Comparison of ENCODE assay signal across 8 cellular contexts in genomic region chrX:129932137-129932791, GRCh38. TPM values are rescaled to one million over a fixed set of nuclear protein-coding genes. Genes with fewer than 3 reads are reported as not detected.
DNase-seq lines count a peak whose midpoint lies in the region; ATAC-seq and TF ChIP-seq lines count a peak whose summit lies in the region.

No MANE protein-coding gene starts in this region.

- TF ChIP-seq RAD21 in liver (IDR thresholded peaks at IDR 0.05) = no peak

- 2% methylated on average over 84 of the region's 84 CpGs for WGBS in liver

- TF ChIP-seq CTCF in GM13976 (IDR thresholded peaks at IDR 0.05; ENCODE audit: borderline replicate concordance, control extremely low read depth, extremely low read depth, insufficient read depth, missing control alignments) (no peak), liver (IDR thresholded peaks at IDR 0.05; ENCODE audit: low read depth, low read length, missing input control) (no peak)

- peaks cover 0 to 5% (median 1%) of the 10 kb centered on the region in 4 donors for H3K4me1 ChIP-seq in liver (ENCODE audit: control insufficient read depth in 4 of 4, insufficient read depth in 4 of 4, low read length in 3 of 4)

- in situ Hi-C loops in GM13976 (cut with MboI; ENCODE audit: low sequenced_read_pairs, unreplicated experiment) = no loop called here

- H3K36me3 ChIP-seq in liver (ENCODE audit: control insufficient read depth in 4 of 4, insufficient read depth in 3 of 4, low read depth in 1 of 4, low read length in 3 of 4) = peaks cover 0 to 4% (median 0%) of the 10 kb centered on the region in 4 donors

- H3K9me3 ChIP-seq in liver (ENCODE audit: control insufficient read depth in 4 of 4, low read length in 3 of 4) = no peaks in the 10 kb centered on the region

- H3K4me1 Mint-ChIP-seq in dendritic cell treated with granulocyte-macrophage colony-stimulating factor and Interleukin-4, amounts not matched to agents 40 ng/mL and 50 ng/mL, for 4 days (ENCODE audit: low read depth) = peaks cover 10% of the 10 kb centered on the region

- DNase-seq in GM13976 (ENCODE audit: low spot score) = peak; percentile 89
- DNase-seq in NCI-H510A (lab: John Stamatoyannopoulos, UW) = peak; percentile 89
- peak; percentile 23 to 46 for DNase-seq in activated CD4-positive, alpha-beta T cell treated with anti-CD3 and anti-CD28 coated beads, Interleukin-2, amount 50 U/mL, for 24 hours (ENCODE audit: low read depth in 1 of 2, low spot score in 1 of 2)
- peak; percentile 54 to 59 for DNase-seq in stimulated activated CD4-positive, alpha-beta T cell treated with anti-CD3 and anti-CD28 coated beads, Interleukin-2, amount 100 ng/mL, for 48 hours
- no peak for DNase-seq in KG1 (lab: John Stamatoyannopoulos, UW)

- intact Hi-C loops in dendritic cell treated with granulocyte-macrophage colony-stimulating factor and Interleukin-4, amounts not matched to agents 40 ng/mL and 50 ng/mL, for 4 days (cut with micrococcal nuclease) = loop anchor here (1.0 to 2.0 kb wide), 2 partner anchors 51 to 92 kb away; partner anchors contain the start of gene BCORL1

- H3K27ac Mint-ChIP-seq in dendritic cell treated with granulocyte-macrophage colony-stimulating factor and Interleukin-4, amounts not matched to agents 40 ng/mL and 50 ng/mL, for 4 days = peak overlapping the region; percentile 91

- H3K4me3 ChIP-seq in liver (ENCODE audit: low read depth in 1 of 3, low read length in 3 of 3) = peak overlapping the region in 2 of 3 donors; percentile 49 to 64

- peaks cover 27% of the 10 kb centered on the region for H3K27me3 Mint-ChIP-seq in dendritic cell treated with granulocyte-macrophage colony-stimulating factor and Interleukin-4, amounts not matched to agents 40 ng/mL and 50 ng/mL, for 4 days

- peaks cover 21% of the 10 kb centered on the region for H3K36me3 Mint-ChIP-seq in dendritic cell treated with granulocyte-macrophage colony-stimulating factor and Interleukin-4, amounts not matched to agents 40 ng/mL and 50 ng/mL, for 4 days (ENCODE audit: low read depth)

- peak overlapping the region; percentile 66 to 82 for H3K27ac ChIP-seq in liver (ENCODE audit: low read depth in 1 of 2, low read length in 2 of 2)

- H3K9ac ChIP-seq in liver (ENCODE audit: low read depth in 1 of 2, low read length in 2 of 2) = no peak overlapping the region

- ATAC-seq in HG02981 (IDR thresholded peaks at IDR 0.05; ENCODE audit: unreplicated experiment) = peak; percentile 64

- no peaks in the 10 kb centered on the region for H3K9me3 Mint-ChIP-seq in dendritic cell treated with granulocyte-macrophage colony-stimulating factor and Interleukin-4, amounts not matched to agents 40 ng/mL and 50 ng/mL, for 4 days

- no peaks in the 10 kb centered on the region for H3K27me3 ChIP-seq in liver (ENCODE audit: control insufficient read depth in 4 of 4, insufficient read depth in 4 of 4, low read length in 3 of 4)

- H3K4me3 Mint-ChIP-seq in dendritic cell treated with granulocyte-macrophage colony-stimulating factor and Interleukin-4, amounts not matched to agents 40 ng/mL and 50 ng/mL, for 4 days = peak overlapping the region; percentile 91

TF ChIP-seq in liver, 16 proteins besides CTCF, POLR2A, EP300 and RAD21:
- TF ChIP-seq YY1 (IDR thresholded peaks at IDR 0.05) (no peak), SP1 (IDR thresholded peaks at IDR 0.05) (no peak), ZBTB33 (IDR thresholded peaks at IDR 0.05) (no peak), FOXA2 (IDR thresholded peaks at IDR 0.05) (no peak), HNF4A (conservative IDR thresholded peaks at IDR 0.05) (no peak), JUND (IDR thresholded peaks at IDR 0.05) (no peak), RXRA (IDR thresholded peaks at IDR 0.05) (no peak), TAF1 (conservative IDR thresholded peaks at IDR 0.05) (no peak), GABPA (IDR thresholded peaks at IDR 0.05 in 1 of 2, conservative IDR thresholded peaks at IDR 0.05 in 1 of 2) (no peak), NR2F2 (IDR thresholded peaks at IDR 0.05) (no peak), HNF4G (IDR thresholded peaks at IDR 0.05) (no peak), EGR1 (IDR thresholded peaks at IDR 0.05; ENCODE audit: low read depth in 2 of 2) (no peak), FOXA1 (IDR thresholded peaks at IDR 0.05) (no peak)
- TF ChIP-seq, protein P1, sequence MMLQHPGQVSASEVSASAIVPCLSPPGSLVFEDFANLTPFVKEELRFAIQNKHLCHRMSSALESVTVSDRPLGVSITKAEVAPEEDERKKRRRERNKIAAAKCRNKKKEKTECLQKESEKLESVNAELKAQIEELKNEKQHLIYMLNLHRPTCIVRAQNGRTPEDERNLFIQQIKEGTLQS (IDR thresholded peaks at IDR 0.05) = no peak
- TF ChIP-seq, protein P2, sequence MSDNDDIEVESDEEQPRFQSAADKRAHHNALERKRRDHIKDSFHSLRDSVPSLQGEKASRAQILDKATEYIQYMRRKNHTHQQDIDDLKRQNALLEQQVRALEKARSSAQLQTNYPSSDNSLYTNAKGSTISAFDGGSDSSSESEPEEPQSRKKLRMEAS (IDR thresholded peaks at IDR 0.05) = no peak
- TF ChIP-seq, protein P3, sequence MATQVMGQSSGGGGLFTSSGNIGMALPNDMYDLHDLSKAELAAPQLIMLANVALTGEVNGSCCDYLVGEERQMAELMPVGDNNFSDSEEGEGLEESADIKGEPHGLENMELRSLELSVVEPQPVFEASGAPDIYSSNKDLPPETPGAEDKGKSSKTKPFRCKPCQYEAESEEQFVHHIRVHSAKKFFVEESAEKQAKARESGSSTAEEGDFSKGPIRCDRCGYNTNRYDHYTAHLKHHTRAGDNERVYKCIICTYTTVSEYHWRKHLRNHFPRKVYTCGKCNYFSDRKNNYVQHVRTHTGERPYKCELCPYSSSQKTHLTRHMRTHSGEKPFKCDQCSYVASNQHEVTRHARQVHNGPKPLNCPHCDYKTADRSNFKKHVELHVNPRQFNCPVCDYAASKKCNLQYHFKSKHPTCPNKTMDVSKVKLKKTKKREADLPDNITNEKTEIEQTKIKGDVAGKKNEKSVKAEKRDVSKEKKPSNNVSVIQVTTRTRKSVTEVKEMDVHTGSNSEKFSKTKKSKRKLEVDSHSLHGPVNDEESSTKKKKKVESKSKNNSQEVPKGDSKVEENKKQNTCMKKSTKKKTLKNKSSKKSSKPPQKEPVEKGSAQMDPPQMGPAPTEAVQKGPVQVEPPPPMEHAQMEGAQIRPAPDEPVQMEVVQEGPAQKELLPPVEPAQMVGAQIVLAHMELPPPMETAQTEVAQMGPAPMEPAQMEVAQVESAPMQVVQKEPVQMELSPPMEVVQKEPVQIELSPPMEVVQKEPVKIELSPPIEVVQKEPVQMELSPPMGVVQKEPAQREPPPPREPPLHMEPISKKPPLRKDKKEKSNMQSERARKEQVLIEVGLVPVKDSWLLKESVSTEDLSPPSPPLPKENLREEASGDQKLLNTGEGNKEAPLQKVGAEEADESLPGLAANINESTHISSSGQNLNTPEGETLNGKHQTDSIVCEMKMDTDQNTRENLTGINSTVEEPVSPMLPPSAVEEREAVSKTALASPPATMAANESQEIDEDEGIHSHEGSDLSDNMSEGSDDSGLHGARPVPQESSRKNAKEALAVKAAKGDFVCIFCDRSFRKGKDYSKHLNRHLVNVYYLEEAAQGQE (IDR thresholded peaks at IDR 0.05) = no peak

RNA-seq across cellular contexts. Expression of gene UTP14A, which starts 26.3 kb away (rescaled TPM):
- total RNA-seq in liver = 1 to 10 TPM; 5.5 to 6.6 TPM
- polyA plus RNA-seq in liver = 1 to 10 TPM; 3.0 to 4.8 TPM

RNA-seq across cellular contexts. Expression of gene BCORL1, which starts 50.2 kb away (rescaled TPM):
- 1 to 10 TPM; 1.7 to 5.3 TPM for total RNA-seq in liver
- 1 to 10 TPM; 2.0 to 2.2 TPM for polyA plus RNA-seq in liver
